23 cellular contexts compared by ENCODE assay signal in genomic region chr7:8499128-8499527, GRCh38.
"Had no signal": no experiment of that assay in that cellular context is flagged by ENCODE, and none has a peak within 500 bp of the region (broad histone marks: within the 10 kb centered on the region; RNA-seq: fewer than 3 reads in every experiment).

No MANE protein-coding gene starts in this region.

- H3K9me3 ChIP-seq: MG63, Peyer's patch, SJSA1 had no signal

- H2AFZ ChIP-seq: PC-9 had no signal

- H3K4me1 ChIP-seq: Peyer's patch, SJSA1 had no signal

- H3K36me3 ChIP-seq: MG63, Peyer's patch, SJSA1 had no signal

- H3K27me3 ChIP-seq: MG63, Peyer's patch, SJSA1 had no signal

- ATAC-seq: HepG2 had no signal

- H3K27ac ChIP-seq: PC-9, Peyer's patch, SJSA1, SK-N-MC had no signal

- H3K4me3 ChIP-seq: MG63, PC-9, Peyer's patch, SJSA1, SK-N-MC had no signal

- H3K4me2 ChIP-seq: PC-9 had no signal

- DNase-seq: IMR-90, Karpas-422, KG1, MG63, NCI-H1092, NCI-H1105 treated with DMSO at 0.1 percent for 48 hours, NCI-H1417 treated with DMSO at 0.1 percent for 48 hours, NCI-H1694, NCI-H187 treated with DMSO at 0.1 percent for 48 hours, NCI-H2029 treated with DMSO at 0.1 percent for 48 hours, NCI-H2171 treated with DMSO at 0.1 percent for 48 hours, NCI-H524, NCI-H526 treated with DMSO at 0.1 percent for 48 hours, NCI-H774, OCI-M1, PC-9, Peyer's patch, Right ventricle myocardium superior, RPMI8226, SIG-M5 had no signal
